Comparison of ENCODE assay signal across 14 cellular contexts in the genomic region with DNA sequence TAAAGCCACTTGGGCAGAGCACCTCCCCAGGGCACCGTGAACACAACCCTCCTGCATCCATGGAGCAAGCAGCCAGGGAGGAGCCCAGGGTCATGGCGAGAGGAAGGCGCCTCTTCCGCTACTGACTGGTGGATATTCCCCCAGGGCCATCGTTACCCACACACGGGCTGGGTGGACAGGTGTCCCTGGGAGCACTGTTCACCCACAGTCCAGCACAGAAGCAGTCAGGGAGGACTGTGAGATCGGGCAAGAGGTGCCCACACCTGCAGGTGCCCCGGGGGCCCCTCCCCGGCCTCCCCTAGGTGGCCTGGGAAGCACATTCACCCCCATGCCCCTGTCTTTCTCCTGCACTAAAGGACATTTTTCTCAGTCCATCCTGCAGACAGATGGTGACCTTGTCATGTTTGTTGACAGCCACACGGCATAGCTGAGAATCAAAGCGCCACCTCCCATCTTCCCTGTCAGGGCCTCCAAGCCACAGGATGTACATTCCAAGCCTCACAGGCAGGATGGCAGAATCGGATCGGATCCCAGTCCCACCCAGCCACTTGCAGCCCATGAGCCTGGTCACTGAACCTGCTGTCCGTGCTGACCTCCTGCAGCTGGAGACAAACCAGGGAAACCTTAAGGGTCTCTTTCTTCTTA.
DNase-seq lines count a peak whose midpoint lies in the region; ATAC-seq and TF ChIP-seq lines count a peak whose summit lies in the region.
"Had no signal": no experiment of that assay in that cellular context is flagged by ENCODE, and none has a peak within 500 bp of the region (broad histone marks: within the 10 kb centered on the region; RNA-seq: fewer than 3 reads in every experiment).

No MANE protein-coding gene starts in this region.

- intact Hi-C loops in left ventricle myocardium superior (cut with micrococcal nuclease) (no loop called here), heart right ventricle (cut with DNase I) (loop anchor here in 1 of 10 donors (5.0 kb wide), 1 partner anchor 38 kb away; no protein-coding TSS in a partner anchor)
- intact Hi-C loops in dendritic cell treated with granulocyte-macrophage colony-stimulating factor and Interleukin-4, amounts not matched to agents 40 ng/mL and 50 ng/mL, for 4 days (cut with micrococcal nuclease) = no loop called here

- H3K4me2 ChIP-seq in BLaER1 treated with 17β-estradiol and CSF1 and Interleukin-3, amounts not matched to agents 10 nM and 100 nM = peak overlapping the region in 7 of 11 experiments; percentile 27 to 60 (median 55); a peak in 14 of 22 replicates
- H3K4me2 ChIP-seq: GM23338 had no signal

- H4K20me1 ChIP-seq in BLaER1 treated with 17β-estradiol and CSF1 and Interleukin-3, amounts not matched to agents 10 nM and 100 nM = peaks cover 0 to 58% (median 0%) of the 10 kb centered on the region in 11 experiments; a peak in 9 of 22 replicates

- POLR2A ChIA-PET in activated CD8-positive, alpha-beta T cell treated with anti-CD3 and anti-CD28 coated beads, Interleukin-2, amount 10 ng/mL, durations not matched to agents 7 days and 5 days (lab: Charles Lee) = no interaction called here

- no peaks in the 10 kb centered on the region for H3K36me3 Mint-ChIP-seq in dendritic cell treated with granulocyte-macrophage colony-stimulating factor and Interleukin-4, amounts not matched to agents 40 ng/mL and 50 ng/mL, for 4 days (ENCODE audit: low read depth)
- no peaks in the 10 kb centered on the region for H3K36me3 Mint-ChIP-seq in activated CD8-positive, alpha-beta T cell treated with anti-CD3 and anti-CD28 coated beads, Interleukin-2, amount 10 ng/mL, durations not matched to agents 7 days and 5 days (ENCODE audit: low read depth)
- H3K36me3 Mint-ChIP-seq: CD14-positive monocyte; CD8-positive, alpha-beta memory T cell had no signal

- peaks cover 0 to 16% (median 5%) of the 10 kb centered on the region in 7 donors for H3K27me3 ChIP-seq in heart right ventricle
- H3K27me3 ChIP-seq in BLaER1 treated with 17β-estradiol and CSF1 and Interleukin-3, amounts not matched to agents 10 nM and 100 nM = peaks cover 0 to 75% (median 46%) of the 10 kb centered on the region in 11 experiments; a peak in 16 of 22 replicates

- no peak overlapping the region for H3K4me3 ChIP-seq in heart right ventricle
- no peak overlapping the region for H3K4me3 ChIP-seq in BLaER1 treated with 17β-estradiol and CSF1 and Interleukin-3, amounts not matched to agents 10 nM and 100 nM
- H3K4me3 ChIP-seq: GM23338, HAP-1 had no signal

- no peaks in the 10 kb centered on the region for H3K9me3 ChIP-seq in heart right ventricle
- H3K9me3 ChIP-seq in BLaER1 treated with 17β-estradiol and CSF1 and Interleukin-3, amounts not matched to agents 10 nM and 100 nM (replicated peaks in 1 of 11) = no peaks in the 10 kb centered on the region
- H3K9me3 ChIP-seq: HAP-1 had no signal

- WGBS in heart right ventricle, 2 donors = 64 to 65% methylated on average over 14 of the region's 14 CpGs

- DNase-seq in left ventricle myocardium superior (no peak), heart right ventricle (no peak), NOMO-1 treated with dmso at 0.1 percent for 144 hours (lab: John Stamatoyannopoulos, UW; ENCODE audit: unreplicated experiment) (no peak)
- no peak for DNase-seq in activated CD8-positive, alpha-beta T cell treated with anti-CD3 and anti-CD28 coated beads, Interleukin-2, amount 10 ng/mL, durations not matched to agents 7 days and 5 days
- DNase-seq: CD4-positive, alpha-beta T cell; CD8-positive, alpha-beta memory T cell; DMS 273 treated with DMSO at 0.1 percent for 48 hours; DND-41; HFFc6 had no signal

- H3K27ac ChIP-seq in heart right ventricle = no peak overlapping the region
- H3K27ac ChIP-seq in BLaER1 treated with 17β-estradiol and CSF1 and Interleukin-3, amounts not matched to agents 10 nM and 100 nM = no peak overlapping the region

- CTCF ChIA-PET in activated CD8-positive, alpha-beta T cell treated with anti-CD3 and anti-CD28 coated beads, Interleukin-2, amount 10 ng/mL, durations not matched to agents 7 days and 5 days (lab: Charles Lee) = no interaction called here

- peak; percentile 13 for ATAC-seq in left ventricle myocardium superior
- ATAC-seq in heart right ventricle = no peak
- no peak for ATAC-seq in activated CD8-positive, alpha-beta T cell treated with anti-CD3 and anti-CD28 coated beads, Interleukin-2, amount 10 ng/mL, durations not matched to agents 7 days and 5 days
- ATAC-seq: GM23338 had no signal

- no peaks in the 10 kb centered on the region for H3K36me3 ChIP-seq in heart right ventricle
- no peaks in the 10 kb centered on the region for H3K36me3 ChIP-seq in BLaER1 treated with 17β-estradiol and CSF1 and Interleukin-3, amounts not matched to agents 10 nM and 100 nM
- H3K36me3 ChIP-seq: HAP-1 had no signal

- H3K27me3 Mint-ChIP-seq in dendritic cell treated with granulocyte-macrophage colony-stimulating factor and Interleukin-4, amounts not matched to agents 40 ng/mL and 50 ng/mL, for 4 days = peaks cover 4% of the 10 kb centered on the region
- H3K27me3 Mint-ChIP-seq in activated CD8-positive, alpha-beta T cell treated with anti-CD3 and anti-CD28 coated beads, Interleukin-2, amount 10 ng/mL, durations not matched to agents 7 days and 5 days (ENCODE audit: low read depth) = no peaks in the 10 kb centered on the region
- H3K27me3 Mint-ChIP-seq: CD4-positive, alpha-beta T cell; CD8-positive, alpha-beta memory T cell had no signal

- no peak for TF ChIP-seq CTCF in heart right ventricle (IDR thresholded peaks at IDR 0.05)

- H3K27ac Mint-ChIP-seq in dendritic cell treated with granulocyte-macrophage colony-stimulating factor and Interleukin-4, amounts not matched to agents 40 ng/mL and 50 ng/mL, for 4 days = peak overlapping the region; percentile 11
- no peak overlapping the region for H3K27ac Mint-ChIP-seq in activated CD8-positive, alpha-beta T cell treated with anti-CD3 and anti-CD28 coated beads, Interleukin-2, amount 10 ng/mL, durations not matched to agents 7 days and 5 days
- H3K27ac Mint-ChIP-seq: CD14-positive monocyte; CD4-positive, alpha-beta T cell; GM23338; HFFc6 had no signal

- no peak overlapping the region for H3K4me3 Mint-ChIP-seq in dendritic cell treated with granulocyte-macrophage colony-stimulating factor and Interleukin-4, amounts not matched to agents 40 ng/mL and 50 ng/mL, for 4 days
- no peak overlapping the region for H3K4me3 Mint-ChIP-seq in activated CD8-positive, alpha-beta T cell treated with anti-CD3 and anti-CD28 coated beads, Interleukin-2, amount 10 ng/mL, durations not matched to agents 7 days and 5 days
- H3K4me3 Mint-ChIP-seq: CD14-positive monocyte; CD4-positive, alpha-beta T cell; CD8-positive, alpha-beta memory T cell; GM23338; HFFc6 had no signal

- no peak overlapping the region for H3K9ac ChIP-seq in BLaER1 treated with 17β-estradiol and CSF1 and Interleukin-3, amounts not matched to agents 10 nM and 100 nM

- H3K4me1 Mint-ChIP-seq in dendritic cell treated with granulocyte-macrophage colony-stimulating factor and Interleukin-4, amounts not matched to agents 40 ng/mL and 50 ng/mL, for 4 days (ENCODE audit: low read depth) = no peaks in the 10 kb centered on the region
- no peaks in the 10 kb centered on the region for H3K4me1 Mint-ChIP-seq in activated CD8-positive, alpha-beta T cell treated with anti-CD3 and anti-CD28 coated beads, Interleukin-2, amount 10 ng/mL, durations not matched to agents 7 days and 5 days (ENCODE audit: low read depth)
- H3K4me1 Mint-ChIP-seq: CD14-positive monocyte; CD8-positive, alpha-beta memory T cell; GM23338 had no signal

- H3K9me3 Mint-ChIP-seq in dendritic cell treated with granulocyte-macrophage colony-stimulating factor and Interleukin-4, amounts not matched to agents 40 ng/mL and 50 ng/mL, for 4 days = no peaks in the 10 kb centered on the region
- H3K9me3 Mint-ChIP-seq in activated CD8-positive, alpha-beta T cell treated with anti-CD3 and anti-CD28 coated beads, Interleukin-2, amount 10 ng/mL, durations not matched to agents 7 days and 5 days (ENCODE audit: insufficient read depth) = no peaks in the 10 kb centered on the region
- H3K9me3 Mint-ChIP-seq: CD14-positive monocyte; CD4-positive, alpha-beta T cell; CD8-positive, alpha-beta memory T cell; GM23338 had no signal

- peaks cover 0 to 6% (median 0%) of the 10 kb centered on the region in 9 donors for H3K4me1 ChIP-seq in heart right ventricle
- H3K4me1 ChIP-seq in BLaER1 treated with 17β-estradiol and CSF1 and Interleukin-3, amounts not matched to agents 10 nM and 100 nM = peaks cover 0 to 36% (median 19%) of the 10 kb centered on the region in 10 experiments; a peak in 12 of 20 replicates
- H3K4me1 ChIP-seq: HAP-1 had no signal
